In genomic region chr12:120100630-120101029, GRCh38 we compare ENCODE assay signal across 9 cellular contexts. TPM values are rescaled to one million over a fixed set of nuclear protein-coding genes. Genes with fewer than 3 reads are reported as not detected.
DNase-seq lines count a peak whose midpoint lies in the region; ATAC-seq and TF ChIP-seq lines count a peak whose summit lies in the region.
"Had no signal": no experiment of that assay in that cellular context is flagged by ENCODE, and none has a peak within 500 bp of the region (broad histone marks: within the 10 kb centered on the region; RNA-seq: fewer than 3 reads in every experiment).

No MANE protein-coding gene starts in this region.

- H3K27me3 ChIP-seq in BLaER1 treated with 17β-estradiol and CSF1 and Interleukin-3, amounts not matched to agents 10 nM and 100 nM, result no peaks in the 10 kb centered on the region

- peaks cover 84 to 100% (median 97%) of the 10 kb centered on the region in 11 experiments for H4K20me1 ChIP-seq in BLaER1 treated with 17β-estradiol and CSF1 and Interleukin-3, amounts not matched to agents 10 nM and 100 nM

- peaks cover 92 to 99% (median 96%) of the 10 kb centered on the region in 11 experiments for H3K36me3 ChIP-seq in BLaER1 treated with 17β-estradiol and CSF1 and Interleukin-3, amounts not matched to agents 10 nM and 100 nM

- no peak for TF ChIP-seq CTCF in RWPE1 (conservative IDR thresholded peaks at IDR 0.05; ENCODE audit: low read depth)
- TF ChIP-seq CTCF in fibroblast of villous mesenchyme (IDR thresholded peaks at IDR 0.05; ENCODE audit: insufficient read depth, low read depth, low read length), result no peak
- TF ChIP-seq CTCF in omental fat pad (IDR thresholded peaks at IDR 0.05), result no peak

- peaks cover 27 to 79% (median 42%) of the 10 kb centered on the region in 10 experiments for H3K4me1 ChIP-seq in BLaER1 treated with 17β-estradiol and CSF1 and Interleukin-3, amounts not matched to agents 10 nM and 100 nM

- H3K9me3 ChIP-seq in BLaER1 treated with 17β-estradiol and CSF1 and Interleukin-3, amounts not matched to agents 10 nM and 100 nM (replicated peaks in 1 of 11), result no peaks in the 10 kb centered on the region

- H3K4me2 ChIP-seq in BLaER1 treated with 17β-estradiol and CSF1 and Interleukin-3, amounts not matched to agents 10 nM and 100 nM, result peak overlapping the region in 9 of 11 experiments; percentile 78 to 94 (median 85); a peak in 13 of 22 replicates

- H3K27ac ChIP-seq in BLaER1 treated with 17β-estradiol and CSF1 and Interleukin-3, amounts not matched to agents 10 nM and 100 nM, result peak overlapping the region in 1 of 11 experiments; percentile 51; a peak in 2 of 22 replicates
- H3K27ac ChIP-seq in RWPE1, result peak overlapping the region; percentile 39

- no peak for DNase-seq in RWPE1 (ENCODE audit: low spot score)
- peak; percentile 33 for DNase-seq in fibroblast of villous mesenchyme (ENCODE audit: low read depth)
- DNase-seq in pons (ENCODE audit: low spot score), result peak; percentile 82
- no peak for DNase-seq in DMS53 treated with DMSO at 0.1 percent for 48 hours (lab: John Stamatoyannopoulos, UW; ENCODE audit: unreplicated experiment)
- no peak for DNase-seq in omental fat pad (ENCODE audit: low spot score)
- DNase-seq: activated T-cell treated with anti-CD3 and anti-CD28 coated beads, Interleukin-2, amount 50 U/mL, for 48 hours had no signal

- H3K4me3 ChIP-seq in BLaER1 treated with 17β-estradiol and CSF1 and Interleukin-3, amounts not matched to agents 10 nM and 100 nM, result no peak overlapping the region
- H3K4me3 ChIP-seq in fibroblast of villous mesenchyme (ENCODE audit: low read depth, low read length), result no peak overlapping the region

- CTCF ChIA-PET in RWPE1 (lab: Yijun Ruan, JAX), result no interaction called here

- POLR2A ChIA-PET in RWPE1 (lab: Yijun Ruan, JAX; ENCODE audit: low non-redundant PET), result interaction anchor here (0.6 to 1.1 kb wide), 2 partner anchors 16 to 111 kb away, joined by 3 to 4 read pairs; partner anchors contain the start of gene RAB35

- ATAC-seq in omental fat pad (ENCODE audit: low FRiP score), result no peak
- no peak for ATAC-seq in GM21390 (IDR thresholded peaks at IDR 0.05; ENCODE audit: unreplicated experiment)
- ATAC-seq in GM18868 (IDR thresholded peaks at IDR 0.05; ENCODE audit: unreplicated experiment), result no peak

- peak overlapping the region in 7 of 11 experiments; percentile 41 to 73 (median 57); a peak in 5 of 22 replicates for H3K9ac ChIP-seq in BLaER1 treated with 17β-estradiol and CSF1 and Interleukin-3, amounts not matched to agents 10 nM and 100 nM

RNA-seq across cellular contexts. Expression of gene RAB35, which starts 15.9 kb away (rescaled TPM):
- total RNA-seq in fibroblast of villous mesenchyme, result 24.5 and 24.6 TPM in 2 replicates
- total RNA-seq in omental fat pad, result 10 to 100 TPM; 22.4 to 36.1 (median 25.9) TPM

Comparison
In these comparisons a context has a peak if more than half of its experiments do, and no peak if none do; other contexts are left out.
1. DNase-seq: peak in fibroblast of villous mesenchyme (single experiment) and pons (single experiment); none in RWPE1 (single experiment), DMS53 treated with DMSO at 0.1 percent for 48 hours (single experiment) and omental fat pad (single experiment).